8 cellular contexts compared by ENCODE assay signal in the genomic region with DNA sequence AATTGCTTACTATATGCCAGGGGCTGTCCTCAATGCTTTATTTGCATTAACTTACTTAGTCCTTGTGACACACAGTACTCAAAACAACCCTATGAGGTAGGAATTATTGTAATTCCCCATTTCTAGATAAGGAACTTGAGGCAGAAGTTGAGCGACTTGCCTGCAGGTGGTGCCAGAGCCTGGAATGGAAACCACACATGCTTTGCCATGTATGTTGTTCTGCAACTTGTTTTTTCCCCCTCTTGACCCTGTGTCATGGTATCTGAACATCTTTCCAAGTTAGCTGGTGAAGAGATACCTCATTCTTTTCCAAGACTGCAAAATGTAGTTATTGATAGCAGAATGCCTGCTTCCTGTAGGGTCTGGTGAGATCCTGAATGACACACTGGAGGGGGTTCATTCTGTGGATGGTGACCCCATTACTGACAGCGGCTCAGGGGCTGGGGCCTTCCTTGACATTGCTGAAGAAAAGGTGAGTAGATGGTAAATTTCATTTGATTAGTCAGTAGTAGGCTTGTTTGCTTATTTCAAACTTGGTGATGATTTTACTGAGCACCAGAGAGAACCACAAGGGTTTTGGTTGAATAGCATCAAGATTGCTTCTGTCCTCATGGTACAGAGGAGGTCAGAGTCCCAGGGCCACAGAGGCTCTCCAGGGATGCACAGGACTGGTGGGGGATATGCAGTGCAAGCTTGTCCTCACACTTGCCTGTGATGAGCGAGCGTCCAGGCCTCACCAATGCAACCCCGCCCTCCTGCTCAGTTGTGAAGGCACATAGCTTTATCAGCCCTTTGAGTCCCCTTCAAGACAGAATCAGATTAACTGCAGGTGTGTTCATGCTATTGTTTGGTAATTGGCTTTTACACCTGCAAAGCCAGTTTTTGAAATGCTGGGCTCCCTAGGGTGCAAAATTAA. TPM values are rescaled to one million over a fixed set of nuclear protein-coding genes. Genes with fewer than 3 reads are reported as not detected.
A peak's percentile ranks its signal among the peaks of the same experiment; 100 is the strongest.
DNase-seq lines count a peak whose midpoint lies in the region; ATAC-seq, FAIRE-seq and TF ChIP-seq lines count a peak whose summit lies in the region.

No MANE protein-coding gene starts in this region.

- POLR2A ChIA-PET in activated B cell treated with CpG ODN at 0.5 μM for 24 hours (lab: Charles Lee) = interaction anchor here (0.9 to 1.6 kb wide), 2 partner anchors 57 to 104 kb away, joined by 3 to 6 read pairs; a partner anchor contains a TSS

- no peaks in the 10 kb centered on the region for H3K36me3 ChIP-seq in lung (ENCODE audit: control insufficient read depth in 2 of 2, insufficient read depth in 2 of 2, low read length in 2 of 2)

- H3K4me3 Mint-ChIP-seq in activated B cell treated with CpG ODN at 0.5 μM for 24 hours = no peak overlapping the region
- no peak overlapping the region for H3K4me3 Mint-ChIP-seq in chondrocyte (ENCODE audit: unreplicated experiment)

- DNase-seq in CMK (ENCODE audit: low read depth) = peak; percentile 71
- DNase-seq in H54 (ENCODE audit: insufficient read length, low spot score) = peak; percentile 65
- peak; percentile 20 for DNase-seq in NCI-H2029 treated with DMSO at 0.1 percent for 48 hours (lab: John Stamatoyannopoulos, UW)
- no peak for DNase-seq in activated B cell treated with CpG ODN at 0.5 μM for 24 hours
- DNase-seq in chondrocyte (ENCODE audit: low spot score) = no peak
- no peak for DNase-seq in lung (ENCODE audit: low spot score)
- DNase-seq in stimulated activated naive CD4-positive, alpha-beta T cell (lab: John Stamatoyannopoulos, UW) = peak; percentile 19 to 71 (median 48)
- no peak for DNase-seq in NCI-H187 (lab: John Stamatoyannopoulos, UW)

- H3K36me3 Mint-ChIP-seq in activated B cell treated with CpG ODN at 0.5 μM for 24 hours (ENCODE audit: low read depth) (no peaks in the 10 kb centered on the region), chondrocyte (ENCODE audit: low read depth) (peaks cover 3% of the 10 kb centered on the region)

- CTCF ChIA-PET in activated B cell treated with CpG ODN at 0.5 μM for 24 hours (lab: Charles Lee) = interaction anchor here (0.6 to 11.5 kb wide), 12 partner anchors 11 to 1325 kb away, joined by 3 to 264 read pairs (median 4); a partner anchor contains a TSS

- H3K9me3 ChIP-seq in lung (ENCODE audit: control insufficient read depth in 2 of 2, insufficient read depth in 1 of 2, low read length in 1 of 2) = no peaks in the 10 kb centered on the region

- no peaks in the 10 kb centered on the region for H3K27me3 ChIP-seq in lung (ENCODE audit: control insufficient read depth, insufficient read depth)

- no peaks in the 10 kb centered on the region for H3K9me3 Mint-ChIP-seq in activated B cell treated with CpG ODN at 0.5 μM for 24 hours
- no peaks in the 10 kb centered on the region for H3K9me3 Mint-ChIP-seq in chondrocyte (ENCODE audit: low read depth)

- H3K27ac Mint-ChIP-seq in activated B cell treated with CpG ODN at 0.5 μM for 24 hours = no peak overlapping the region
- no peak overlapping the region for H3K27ac Mint-ChIP-seq in chondrocyte (ENCODE audit: unreplicated experiment)

- H3K4me3 ChIP-seq in lung = no peak overlapping the region

- FAIRE-seq in H54 (lab: Jason Lieb, UNC) = peak; percentile 75

- TF ChIP-seq POLR2A in H54 (IDR thresholded peaks at IDR 0.05; ENCODE audit: low read depth, low read length) = no peak

- 66 to 80% methylated on average over 5 of the region's 5 CpGs for WGBS in lung, 2 donors

- intact Hi-C loops in activated B cell treated with CpG ODN at 0.5 μM for 24 hours (cut with micrococcal nuclease) = loop anchor here (1.0 to 2.0 kb wide), 4 partner anchors 58 to 152 kb away; no protein-coding TSS in a partner anchor

- H3K4me1 Mint-ChIP-seq in activated B cell treated with CpG ODN at 0.5 μM for 24 hours (peaks cover 10% of the 10 kb centered on the region), chondrocyte (ENCODE audit: low read depth) (peaks cover 35% of the 10 kb centered on the region)

- peaks cover 3 to 4% of the 10 kb centered on the region in 2 donors for H3K4me1 ChIP-seq in lung (ENCODE audit: control insufficient read depth in 2 of 2, insufficient read depth in 2 of 2, low read length in 2 of 2)

- ATAC-seq in activated B cell treated with CpG ODN at 0.5 μM for 24 hours (ENCODE audit: low read depth) = peak; percentile 71
- peak; percentile 61 for ATAC-seq in lung (ENCODE audit: insufficient read depth, low FRiP score)

- TF ChIP-seq CTCF in activated B cell treated with CpG ODN at 0.5 μM for 24 hours (IDR thresholded peaks at IDR 0.05) (peak; percentile 34), chondrocyte (IDR thresholded peaks at IDR 0.05) (peak; percentile 92), lung (IDR thresholded peaks at IDR 0.05; ENCODE audit: control extremely low read depth, extremely low read depth) (peak; percentile 71)

- H3K27ac ChIP-seq in lung (ENCODE audit: low read depth in 1 of 2, low read length in 1 of 2) = no peak overlapping the region

- H3K27me3 Mint-ChIP-seq in activated B cell treated with CpG ODN at 0.5 μM for 24 hours = peaks cover 2% of the 10 kb centered on the region
- peaks cover 15% of the 10 kb centered on the region for H3K27me3 Mint-ChIP-seq in chondrocyte (ENCODE audit: low read depth)

RNA-seq across cellular contexts. Expression of a gene that starts 57.0 kb away (rescaled TPM):
- total RNA-seq in activated B cell treated with CpG ODN at 0.5 μM for 24 hours (0.07 and 0.15 TPM in 2 replicates), chondrocyte (5.2 to 7.1 TPM (median 5.4 TPM) in 3 replicates), lung (10 to 100 TPM in 1 of 2 donors, 1 to 10 TPM in 1; 8.9 to 40.5 TPM)
- 1 to 10 TPM; 2.9 to 8.1 TPM for polyA plus RNA-seq in lung

Comparison
In these comparisons a context has a peak if more than half of its experiments do, and no peak if none do; other contexts are left out.
1. DNase-seq: peak in CMK (single experiment), H54 (single experiment), NCI-H2029 treated with DMSO at 0.1 percent for 48 hours (single experiment) and stimulated activated naive CD4-positive, alpha-beta T cell (6 of 6); none in activated B cell treated with CpG ODN at 0.5 μM for 24 hours (single experiment), chondrocyte (single experiment), lung (single experiment) and NCI-H187 (0 of 2).
2. CTCF ChIP-seq: peak in every context shown above with its lines; median percentile 92 in chondrocyte; 71 in lung; 34 in activated B cell treated with CpG ODN at 0.5 μM for 24 hours.